Comparison of ENCODE assay signal across 8 cellular contexts in genomic region chr19:2084993-2085720, GRCh38. TPM values are rescaled to one million over a fixed set of nuclear protein-coding genes. Genes with fewer than 3 reads are reported as not detected.
DNase-seq lines count a peak whose midpoint lies in the region; ATAC-seq and TF ChIP-seq lines count a peak whose summit lies in the region.

No MANE protein-coding gene starts in this region.

- peak overlapping the region; percentile 98 to 99 (median 99) for H3K4me3 Mint-ChIP-seq in T-cell
- H3K4me3 Mint-ChIP-seq in activated naive CD8-positive, alpha-beta T cell treated with anti-CD3 and anti-CD28 coated beads, Interleukin-2, amount 10 ng/mL, durations not matched to agents 7 days and 5 days: peak overlapping the region; percentile 97

- TF ChIP-seq CTCF in GM10248 (IDR thresholded peaks at IDR 0.05; ENCODE audit: control extremely low read depth, extremely low read depth, low read depth, missing control alignments): no peak
- no peak for TF ChIP-seq CTCF in liver (IDR thresholded peaks at IDR 0.05; ENCODE audit: low read depth, low read length, missing input control)

- H3K9me3 ChIP-seq in liver (ENCODE audit: control insufficient read depth in 4 of 4, low read length in 3 of 4): no peaks in the 10 kb centered on the region

- H3K27me3 Mint-ChIP-seq in T-cell: no peaks in the 10 kb centered on the region
- no peaks in the 10 kb centered on the region for H3K27me3 Mint-ChIP-seq in activated naive CD8-positive, alpha-beta T cell treated with anti-CD3 and anti-CD28 coated beads, Interleukin-2, amount 10 ng/mL, durations not matched to agents 7 days and 5 days

- peaks cover 0 to 2% (median under 1%) of the 10 kb centered on the region in 4 donors for H3K36me3 ChIP-seq in liver (ENCODE audit: control insufficient read depth in 4 of 4, insufficient read depth in 3 of 4, low read depth in 1 of 4, low read length in 3 of 4)

- peak; percentile 88 for DNase-seq in GM10248 (ENCODE audit: extremely low spot score)
- DNase-seq in T-cell: peak; percentile 76 to 98 (median 94)
- DNase-seq in activated naive CD8-positive, alpha-beta T cell treated with anti-CD3 and anti-CD28 coated beads, Interleukin-2, amount 10 ng/mL, durations not matched to agents 7 days and 5 days: peak; percentile 93
- DNase-seq in stimulated activated CD8-positive, alpha-beta memory T cell treated with anti-CD3 and anti-CD28 coated beads, Interleukin-2, amount 100 ng/mL, for 48 hours (ENCODE audit: low read depth in 2 of 2): peak; percentile 86 to 93
- no peak for DNase-seq in HuH-7 (ENCODE audit: low spot score)
- DNase-seq in NCI-H345 treated with DMSO at 0.1 percent for 48 hours (lab: John Stamatoyannopoulos, UW; ENCODE audit: unreplicated experiment): no peak

- CTCF ChIA-PET in GM10248 (lab: Yijun Ruan, JAX): interaction anchor here (1.0 to 1.9 kb wide), 3 partner anchors 10 to 188 kb away, joined by 3 to 4 read pairs (median 3); no protein-coding TSS in a partner anchor
- CTCF ChIA-PET in T-cell (lab: Charles Lee): interaction anchor here in 1 of 2 donors (0.6 to 0.8 kb wide), 4 partner anchors 9 to 43 kb away, joined by 3 to 5 read pairs (median 4); no protein-coding TSS in a partner anchor

- peaks cover 76 to 80% (median 76%) of the 10 kb centered on the region in 3 donors for H3K4me1 Mint-ChIP-seq in T-cell
- H3K4me1 Mint-ChIP-seq in activated naive CD8-positive, alpha-beta T cell treated with anti-CD3 and anti-CD28 coated beads, Interleukin-2, amount 10 ng/mL, durations not matched to agents 7 days and 5 days: peaks cover 60% of the 10 kb centered on the region

- peak overlapping the region in 1 of 3 donors; percentile 6 for H3K4me3 ChIP-seq in liver (ENCODE audit: low read depth in 1 of 3, low read length in 3 of 3)

- no peak for TF ChIP-seq RAD21 in liver (IDR thresholded peaks at IDR 0.05)

- H3K9ac ChIP-seq in liver (ENCODE audit: low read depth in 1 of 2, low read length in 2 of 2): no peak overlapping the region

- peaks cover 13% of the 10 kb centered on the region for H3K36me3 Mint-ChIP-seq in T-cell
- peaks cover 43% of the 10 kb centered on the region for H3K36me3 Mint-ChIP-seq in activated naive CD8-positive, alpha-beta T cell treated with anti-CD3 and anti-CD28 coated beads, Interleukin-2, amount 10 ng/mL, durations not matched to agents 7 days and 5 days

- peaks cover 0 to 13% (median 6%) of the 10 kb centered on the region in 4 donors for H3K4me1 ChIP-seq in liver (ENCODE audit: control insufficient read depth in 4 of 4, insufficient read depth in 4 of 4, low read length in 3 of 4)

- POLR2A ChIA-PET in GM10248 (lab: Yijun Ruan, JAX): interaction anchor here (0.6 to 2.3 kb wide), 3 partner anchors 8 to 539 kb away, joined by 3 to 13 read pairs (median 3); no protein-coding TSS in a partner anchor
- POLR2A ChIA-PET in T-cell (lab: Charles Lee): interaction anchor here (0.6 to 0.7 kb wide), 2 partner anchors 16 to 343 kb away, joined by 5 to 11 read pairs; no protein-coding TSS in a partner anchor
- POLR2A ChIA-PET in activated naive CD8-positive, alpha-beta T cell treated with anti-CD3 and anti-CD28 coated beads, Interleukin-2, amount 10 ng/mL, durations not matched to agents 7 days and 5 days (lab: Charles Lee): interaction anchor here (0.7 to 8.8 kb wide), 17 partner anchors 9 to 1101 kb away, joined by 3 to 180 read pairs (median 4); partner anchors contain the start of genes MKNK2, MOB3A and WDR18

- peak overlapping the region; percentile 99 for H3K27ac Mint-ChIP-seq in T-cell
- peak overlapping the region; percentile 99 for H3K27ac Mint-ChIP-seq in activated naive CD8-positive, alpha-beta T cell treated with anti-CD3 and anti-CD28 coated beads, Interleukin-2, amount 10 ng/mL, durations not matched to agents 7 days and 5 days

- H3K27ac ChIP-seq in liver (ENCODE audit: low read depth in 1 of 2, low read length in 2 of 2): peak overlapping the region; percentile 59 to 85

- ATAC-seq in HG02938 (IDR thresholded peaks at IDR 0.05; ENCODE audit: unreplicated experiment): peak; percentile 37
- peak; percentile 70 to 80 (median 76) for ATAC-seq in T-cell (replicated peaks in 1 of 4)
- peak; percentile 56 for ATAC-seq in activated naive CD8-positive, alpha-beta T cell treated with anti-CD3 and anti-CD28 coated beads, Interleukin-2, amount 10 ng/mL, durations not matched to agents 7 days and 5 days (ENCODE audit: low read depth)

- WGBS in liver: 79% methylated on average over 28 of the region's 28 CpGs

- H3K27me3 ChIP-seq in liver (ENCODE audit: control insufficient read depth in 4 of 4, insufficient read depth in 4 of 4, low read length in 3 of 4): no peaks in the 10 kb centered on the region

- H3K9me3 Mint-ChIP-seq in T-cell: no peaks in the 10 kb centered on the region
- no peaks in the 10 kb centered on the region for H3K9me3 Mint-ChIP-seq in activated naive CD8-positive, alpha-beta T cell treated with anti-CD3 and anti-CD28 coated beads, Interleukin-2, amount 10 ng/mL, durations not matched to agents 7 days and 5 days

TF ChIP-seq in liver, 16 proteins besides CTCF, POLR2A, EP300 and RAD21:
- TF ChIP-seq GABPA (IDR thresholded peaks at IDR 0.05 in 1 of 2, conservative IDR thresholded peaks at IDR 0.05 in 1 of 2) (peak; percentile 37 to 38), NR2F2 (IDR thresholded peaks at IDR 0.05) (no peak)

RNA-seq across cellular contexts. Expression of gene MOB3A, which starts 11.0 kb away (rescaled TPM):
- total RNA-seq in T-cell (100 to 1,000 TPM in 4 of 5 donors, 10 to 100 TPM in 1; 98.6 to 162 (median 142) TPM), liver (1 to 10 TPM; 7.9 to 8.7 TPM)
- total RNA-seq in activated naive CD8-positive, alpha-beta T cell treated with anti-CD3 and anti-CD28 coated beads, Interleukin-2, amount 10 ng/mL, durations not matched to agents 7 days and 5 days: 100 to 1,000 TPM; 190 to 200 TPM
- polyA plus RNA-seq in liver: 1 to 10 TPM; 3.4 to 5.2 TPM

RNA-seq across cellular contexts. Expression of gene IZUMO4, which starts 11.6 kb away (rescaled TPM):
- 10 to 100 TPM; 14.0 to 23.5 (median 19.7) TPM for total RNA-seq in T-cell
- total RNA-seq in activated naive CD8-positive, alpha-beta T cell treated with anti-CD3 and anti-CD28 coated beads, Interleukin-2, amount 10 ng/mL, durations not matched to agents 7 days and 5 days: 10 to 100 TPM; 16.0 to 17.7 TPM
- total RNA-seq in liver: 1 to 10 TPM; 1.2 TPM
- 1 to 10 TPM; 1.3 to 1.4 TPM for polyA plus RNA-seq in liver

RNA-seq across cellular contexts. Expression of gene MKNK2, which starts 34.1 kb away (rescaled TPM):
- 100 to 1,000 TPM; 196 to 242 (median 234) TPM for total RNA-seq in T-cell
- total RNA-seq in activated naive CD8-positive, alpha-beta T cell treated with anti-CD3 and anti-CD28 coated beads, Interleukin-2, amount 10 ng/mL, durations not matched to agents 7 days and 5 days: 100 to 1,000 TPM; 319 to 341 TPM
- 100 to 1,000 TPM in 1 of 2 donors, 10 to 100 TPM in 1; 49.5 to 105 TPM for total RNA-seq in liver
- 10 to 100 TPM; 24.7 to 43.3 TPM for polyA plus RNA-seq in liver

Comparison
In these comparisons a context has a peak if more than half of its experiments do, and no peak if none do; other contexts are left out.
1. DNase-seq: peak in GM10248 (single experiment), T-cell (34 of 34), activated naive CD8-positive, alpha-beta T cell treated with anti-CD3 and anti-CD28 coated beads, Interleukin-2, amount 10 ng/mL, durations not matched to agents 7 days and 5 days (single experiment) and stimulated activated CD8-positive, alpha-beta memory T cell treated with anti-CD3 and anti-CD28 coated beads, Interleukin-2, amount 100 ng/mL, for 48 hours (2 of 2); none in HuH-7 (single experiment) and NCI-H345 treated with DMSO at 0.1 percent for 48 hours (single experiment).
2. RNA of gene MOB3A, which starts 11.0 kb away (total RNA-seq): 190 to 200 TPM in activated naive CD8-positive, alpha-beta T cell treated with anti-CD3 and anti-CD28 coated beads, Interleukin-2, amount 10 ng/mL, durations not matched to agents 7 days and 5 days and 98.6 to 162 TPM in T-cell; 7.9 to 8.7 TPM in liver; every median in the first group is over 10 times any median in the second.
3. RNA of gene IZUMO4, which starts 11.6 kb away (total RNA-seq): 14.0 to 23.5 TPM in T-cell and 16.0 to 17.7 TPM in activated naive CD8-positive, alpha-beta T cell treated with anti-CD3 and anti-CD28 coated beads, Interleukin-2, amount 10 ng/mL, durations not matched to agents 7 days and 5 days; 1.2 TPM in liver; every median in the first group is over 4 times any median in the second.
4. Peak in every context shown above with its lines, with median percentiles within 50 percentile points of each other: ATAC-seq.